11 cellular contexts compared by ENCODE assay signal in genomic region chr10:86979977-86980448, GRCh38. TPM values are rescaled to one million over a fixed set of nuclear protein-coding genes. Genes with fewer than 3 reads are reported as not detected.
DNase-seq lines count a peak whose midpoint lies in the region; ATAC-seq and TF ChIP-seq lines count a peak whose summit lies in the region.
"Had no signal": no experiment of that assay in that cellular context is flagged by ENCODE, and none has a peak within 500 bp of the region (broad histone marks: within the 10 kb centered on the region; RNA-seq: fewer than 3 reads in every experiment).

No MANE protein-coding gene starts in this region.

- H3K27me3 Mint-ChIP-seq in CD8-positive, alpha-beta T cell (ENCODE audit: low read depth) = peaks cover 2% of the 10 kb centered on the region

- peaks cover 12% of the 10 kb centered on the region for H3K4me1 ChIP-seq in body of pancreas
- H3K4me1 ChIP-seq in left lung = peaks cover 0 to 3% of the 10 kb centered on the region in 2 donors
- peaks cover 25 to 42% of the 10 kb centered on the region in 2 donors for H3K4me1 ChIP-seq in thoracic aorta (ENCODE audit: control insufficient read depth in 1 of 2, low read depth in 2 of 2)
- no peaks in the 10 kb centered on the region for H3K4me1 ChIP-seq in CD8-positive, alpha-beta T cell (ENCODE audit: insufficient read depth, low read length)

- in situ Hi-C loops in ACHN (cut with HindIII; ENCODE audit: low pct_ligation_motif_present, low pct_unique_long_range_greater_than_20kb, low sequenced_read_pairs) = no loop called here

- H3K4me1 Mint-ChIP-seq in CD8-positive, alpha-beta T cell (ENCODE audit: low read depth) = no peaks in the 10 kb centered on the region

- H3K36me3 ChIP-seq in body of pancreas (replicated peaks in 1 of 2; ENCODE audit: insufficient read depth in 1 of 2, low read depth in 2 of 2) = no peaks in the 10 kb centered on the region
- H3K36me3 ChIP-seq in left lung = no peaks in the 10 kb centered on the region
- no peaks in the 10 kb centered on the region for H3K36me3 ChIP-seq in thoracic aorta
- no peaks in the 10 kb centered on the region for H3K36me3 ChIP-seq in CD8-positive, alpha-beta T cell (ENCODE audit: insufficient read depth, low read length)

- H3K4me3 ChIP-seq in body of pancreas (no peak overlapping the region), left lung (no peak overlapping the region), thoracic aorta (peak overlapping the region; percentile 38)
- no peak overlapping the region for H3K4me3 ChIP-seq in CD8-positive, alpha-beta T cell (ENCODE audit: low read depth, low read length)

- H3K27ac Mint-ChIP-seq in CD8-positive, alpha-beta T cell = no peak overlapping the region
- H3K27ac Mint-ChIP-seq: activated T-cell treated with anti-CD3 and anti-CD28 coated beads, Interleukin-2, amount 50 U/mL, for 72 hours; dendritic cell treated with granulocyte-macrophage colony-stimulating factor and Interleukin-4, amounts not matched to agents 40 ng/mL and 50 ng/mL, for 4 days had no signal

- H3K9me3 ChIP-seq in body of pancreas (no peaks in the 10 kb centered on the region), left lung (no peaks in the 10 kb centered on the region), thoracic aorta (no peaks in the 10 kb centered on the region)
- no peaks in the 10 kb centered on the region for H3K9me3 ChIP-seq in CD8-positive, alpha-beta T cell (ENCODE audit: low read length)

- no peak for TF ChIP-seq POLR2A in body of pancreas (IDR thresholded peaks at IDR 0.05)

- H3K9me3 Mint-ChIP-seq in CD8-positive, alpha-beta T cell = no peaks in the 10 kb centered on the region
- H3K9me3 Mint-ChIP-seq: activated T-cell treated with anti-CD3 and anti-CD28 coated beads, Interleukin-2, amount 50 U/mL, for 72 hours; dendritic cell treated with granulocyte-macrophage colony-stimulating factor and Interleukin-4, amounts not matched to agents 40 ng/mL and 50 ng/mL, for 4 days had no signal

- intact Hi-C loops in body of pancreas (cut with DNase I) = no loop called here
- intact Hi-C loops in left lung (cut with DNase I) = no loop called here
- intact Hi-C loops in CD8-positive, alpha-beta T cell (cut with DNase I, micrococcal nuclease) = loop anchor here in 1 of 2 experiments (10.0 kb wide), 2 partner anchors 225 to 455 kb away; partner anchors contain the start of genes BMPR1A and WAPL

- H3K27me3 ChIP-seq in body of pancreas (no peaks in the 10 kb centered on the region), left lung (no peaks in the 10 kb centered on the region), thoracic aorta (replicated peaks; ENCODE audit: insufficient read depth) (no peaks in the 10 kb centered on the region)
- no peaks in the 10 kb centered on the region for H3K27me3 ChIP-seq in CD8-positive, alpha-beta T cell (ENCODE audit: insufficient read depth, low read length)

- CTCF ChIA-PET in CD8-positive, alpha-beta T cell (lab: Charles Lee) = no interaction called here

- peak overlapping the region in 1 of 4 donors; percentile 45 for H3K27ac ChIP-seq in body of pancreas
- H3K27ac ChIP-seq in left lung = no peak overlapping the region
- H3K27ac ChIP-seq in thoracic aorta = peak overlapping the region; percentile 86 to 96
- no peak overlapping the region for H3K27ac ChIP-seq in CD8-positive, alpha-beta T cell (ENCODE audit: low read depth, low read length)

- ATAC-seq in body of pancreas (peak; percentile 66), left lung (peak; percentile 60), thoracic aorta (ENCODE audit: insufficient number of reproducible peaks, low FRiP score, low read depth) (peak; percentile 63), HG02973 (IDR thresholded peaks at IDR 0.05; ENCODE audit: unreplicated experiment) (no peak)
- ATAC-seq in CD8-positive, alpha-beta T cell = no peak
- ATAC-seq: activated T-cell treated with anti-CD3 and anti-CD28 coated beads, Interleukin-2, amount 50 U/mL, for 72 hours had no signal

- no peak overlapping the region for H3K4me3 Mint-ChIP-seq in CD8-positive, alpha-beta T cell
- H3K4me3 Mint-ChIP-seq: activated T-cell treated with anti-CD3 and anti-CD28 coated beads, Interleukin-2, amount 50 U/mL, for 72 hours; dendritic cell treated with granulocyte-macrophage colony-stimulating factor and Interleukin-4, amounts not matched to agents 40 ng/mL and 50 ng/mL, for 4 days had no signal

- WGBS in body of pancreas, 2 donors = 8 to 15% methylated on average over 3 of the region's 3 CpGs

- H3K36me3 Mint-ChIP-seq in CD8-positive, alpha-beta T cell = no peaks in the 10 kb centered on the region

- POLR2A ChIA-PET in CD8-positive, alpha-beta T cell (lab: Charles Lee) = no interaction called here

- TF ChIP-seq CTCF in body of pancreas (IDR thresholded peaks at IDR 0.05) (no peak), left lung (IDR thresholded peaks at IDR 0.05) (no peak), thoracic aorta (IDR thresholded peaks at IDR 0.05) (no peak)
- no peak for TF ChIP-seq CTCF in CD8-positive, alpha-beta T cell (IDR thresholded peaks at IDR 0.05)

- peak in 1 of 4 donors; percentile 39 for DNase-seq in body of pancreas
- DNase-seq in left lung = no peak
- no peak for DNase-seq in thoracic aorta (ENCODE audit: low spot score)
- DNase-seq in ACHN = no peak
- DNase-seq in CD8-positive, alpha-beta T cell = no peak
- DNase-seq: activated T-cell treated with anti-CD3 and anti-CD28 coated beads, Interleukin-2, amount 50 U/mL, for 72 hours; H7; NCI-H1436; occipital lobe had no signal

RNA-seq across cellular contexts. Expression of gene ADIRF, which starts 11.7 kb away (rescaled TPM):
- total RNA-seq in body of pancreas (100 to 1,000 TPM; 113 to 115 TPM), left lung (10 to 100 TPM; 47.9 to 94.1 TPM), thoracic aorta (100 to 1,000 TPM; 318 to 644 TPM)
- not detected for total RNA-seq in CD8-positive, alpha-beta T cell
- total RNA-seq: activated T-cell treated with anti-CD3 and anti-CD28 coated beads, Interleukin-2, amount 50 U/mL, for 72 hours; H7; occipital lobe had no signal

RNA-seq across cellular contexts. Expression of gene SNCG, which starts 21.6 kb away (rescaled TPM):
- total RNA-seq in body of pancreas = 1 to 10 TPM; 2.6 to 3.0 TPM
- 10 to 100 TPM in 1 of 2 donors, 1 to 10 TPM in 1; 4.3 to 15.0 TPM for total RNA-seq in left lung
- 100 to 1,000 TPM in 1 of 2 donors, 10 to 100 TPM in 1; 50.9 to 167 TPM for total RNA-seq in thoracic aorta
- total RNA-seq in CD8-positive, alpha-beta T cell = not detected
- total RNA-seq: activated T-cell treated with anti-CD3 and anti-CD28 coated beads, Interleukin-2, amount 50 U/mL, for 72 hours had no signal

RNA-seq across cellular contexts. Expression of gene MMRN2, which starts 22.6 kb away (rescaled TPM):
- 10 to 100 TPM; 16.8 to 17.4 TPM for total RNA-seq in body of pancreas
- 10 to 100 TPM; 20.6 to 41.8 TPM for total RNA-seq in left lung
- total RNA-seq in thoracic aorta = 10 to 100 TPM; 49.4 to 55.0 TPM
- total RNA-seq in CD8-positive, alpha-beta T cell = 1 to 10 TPM in 1 of 2 experiments, not detected in 1; 1.4 TPM

RNA-seq across cellular contexts. Expression of gene FAM25A, which starts 40.1 kb away (rescaled TPM):
- not detected for total RNA-seq in body of pancreas
- not detected for total RNA-seq in left lung
- not detected for total RNA-seq in thoracic aorta
- not detected for total RNA-seq in CD8-positive, alpha-beta T cell
- total RNA-seq: activated T-cell treated with anti-CD3 and anti-CD28 coated beads, Interleukin-2, amount 50 U/mL, for 72 hours; H7; occipital lobe had no signal

Comparison
In these comparisons a context has a peak if more than half of its experiments do, and no peak if none do; other contexts are left out.
1. ATAC-seq: peak in body of pancreas (single experiment), left lung (single experiment) and thoracic aorta (single experiment); none in CD8-positive, alpha-beta T cell (single experiment) and HG02973 (single experiment).
2. H3K27ac ChIP-seq: peak in thoracic aorta (2 of 2); none in left lung (0 of 2) and CD8-positive, alpha-beta T cell (single experiment).
3. RNA of gene ADIRF, which starts 11.7 kb away (total RNA-seq): 318 to 644 TPM in thoracic aorta, 113 to 115 TPM in body of pancreas and 47.9 to 94.1 TPM in left lung; not detected in CD8-positive, alpha-beta T cell; every median in the first group is over 10 times any median in the second.
4. RNA of gene MMRN2, which starts 22.6 kb away (total RNA-seq): 49.4 to 55.0 TPM in thoracic aorta, 20.6 to 41.8 TPM in left lung and 16.8 to 17.4 TPM in body of pancreas; 1.4 TPM in CD8-positive, alpha-beta T cell; every median in the first group is over 4 times any median in the second.